Comparison of ENCODE assay signal across 13 cellular contexts in the genomic region with DNA sequence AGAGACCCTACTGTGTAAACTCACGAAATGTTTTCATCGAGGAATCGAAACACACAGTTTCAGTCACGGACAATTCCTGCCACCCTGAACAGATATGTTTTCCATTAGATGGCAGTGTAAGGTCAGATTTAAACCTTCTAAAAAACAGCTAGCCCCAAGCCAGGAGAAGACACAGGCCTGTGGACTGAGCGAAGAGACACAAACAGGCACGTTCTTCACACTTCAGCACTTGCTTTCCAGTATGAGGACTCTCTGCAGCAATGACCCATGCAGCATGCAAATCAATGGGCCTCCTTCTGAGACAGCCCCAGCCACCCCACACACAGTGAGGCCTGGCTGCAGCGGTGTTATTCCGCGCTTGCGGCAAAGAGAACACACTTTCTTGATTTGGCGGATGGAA. TPM values are rescaled to one million over a fixed set of nuclear protein-coding genes. Genes with fewer than 3 reads are reported as not detected.
DNase-seq lines count a peak whose midpoint lies in the region; ATAC-seq and TF ChIP-seq lines count a peak whose summit lies in the region.
"Had no signal": no experiment of that assay in that cellular context is flagged by ENCODE, and none has a peak within 500 bp of the region (broad histone marks: within the 10 kb centered on the region; RNA-seq: fewer than 3 reads in every experiment).

No MANE protein-coding gene starts in this region.

- TF ChIP-seq CTCF in SK-N-SH (IDR thresholded peaks at IDR 0.05), result peak; percentile 20; the same call in 1 of the 2 replicates
- TF ChIP-seq CTCF in heart left ventricle (IDR thresholded peaks at IDR 0.05), result peak in 7 of 12 donors; percentile 21 to 47 (median 35)

- no peak overlapping the region for H2AFZ ChIP-seq in SK-N-SH (ENCODE audit: low read depth)

- no peaks in the 10 kb centered on the region for H3K79me2 ChIP-seq in SK-N-SH (ENCODE audit: insufficient read depth)

- H4K20me1 ChIP-seq in SK-N-SH (ENCODE audit: insufficient read depth), result no peaks in the 10 kb centered on the region

- no peaks in the 10 kb centered on the region for H3F3A ChIP-seq in SK-N-SH (replicated peaks; ENCODE audit: insufficient read depth)

- WGBS in SK-N-SH (ENCODE audit: low lambda C conversion rate), result 98% methylated on average over 11 of the region's 11 CpGs
- WGBS in heart left ventricle, 4 donors, result 64 to 78% (median 75%) methylated on average over 11 of the region's 11 CpGs

- H3K9me3 ChIP-seq in SK-N-SH, result no peaks in the 10 kb centered on the region
- no peaks in the 10 kb centered on the region for H3K9me3 ChIP-seq in heart left ventricle

- TF ChIP-seq RAD21 in SK-N-SH (IDR thresholded peaks at IDR 0.05; ENCODE audit: low read length), result peak; percentile 41; the same call in 1 of the 2 replicates

- no peak overlapping the region for H3K27ac ChIP-seq in SK-N-SH (ENCODE audit: low read depth in 2 of 2, low read length in 1 of 2)
- peak overlapping the region in 1 of 12 donors; percentile 26 for H3K27ac ChIP-seq in heart left ventricle
- H3K27ac ChIP-seq: HL-60, SK-N-MC had no signal

- no peak overlapping the region for H3K27ac Mint-ChIP-seq in activated CD4-positive, alpha-beta T cell treated with anti-CD3 and anti-CD28 coated beads, Interleukin-2, amount 10 ng/mL, durations not matched to agents 24 days and 14 days
- H3K27ac Mint-ChIP-seq in activated T-helper 2 cell treated with anti-CD3 and anti-CD28 coated beads, Interferon-gamma antibody, Interleukin-2, Interleukin-4, amounts not matched to agents 10 μg/mL and 5 μg/mL and 100 μg/mL, durations not matched to agents 14 hours and 24 hours and 36 hours, result no peak overlapping the region
- H3K27ac Mint-ChIP-seq: activated T-helper 1 cell treated with anti-CD3 and anti-CD28 coated beads, Interleukin-12 subunit alpha, Interleukin-12 subunit beta, Interleukin-2, Interleukin-4 antibody, amounts not matched to agents 30 ng/mL and 10 ng/mL and 1 ng/mL, durations not matched to agents 14 hours and 24 hours and 36 hours had no signal

- intact Hi-C loops in activated CD4-positive, alpha-beta T cell treated with anti-CD3 and anti-CD28 coated beads, Interleukin-2, amount 10 ng/mL, durations not matched to agents 24 days and 14 days (cut with micrococcal nuclease), result no loop called here
- intact Hi-C loops in heart left ventricle (cut with DNase I), result loop anchor here in 3 of 10 donors (5.0 to 10.0 kb wide), 3 partner anchors 67 to 160 kb away; a partner anchor contains a TSS
- intact Hi-C loops in activated T-helper 2 cell treated with anti-CD3 and anti-CD28 coated beads, Interferon-gamma antibody, Interleukin-2, Interleukin-4, amounts not matched to agents 10 μg/mL and 5 μg/mL and 100 μg/mL, durations not matched to agents 14 hours and 24 hours and 36 hours (cut with micrococcal nuclease), result no loop called here

- POLR2A ChIA-PET in SK-N-SH (lab: Yijun Ruan, JAX), result no interaction called here

- TF ChIP-seq POLR2A in heart left ventricle (IDR thresholded peaks at IDR 0.05), result no peak

- H3K4me3 ChIP-seq in SK-N-SH (ENCODE audit: low read depth in 2 of 2, low read length in 1 of 2), result no peak overlapping the region
- no peak overlapping the region for H3K4me3 ChIP-seq in heart left ventricle
- H3K4me3 ChIP-seq: SK-N-MC had no signal

- peak; percentile 68 to 88 (median 76) for ATAC-seq in heart left ventricle
- ATAC-seq in GM21717 (IDR thresholded peaks at IDR 0.05; ENCODE audit: unreplicated experiment), result no peak
- ATAC-seq: esophagus mucosa had no signal

- no peak overlapping the region for H3K4me3 Mint-ChIP-seq in activated CD4-positive, alpha-beta T cell treated with anti-CD3 and anti-CD28 coated beads, Interleukin-2, amount 10 ng/mL, durations not matched to agents 24 days and 14 days
- H3K4me3 Mint-ChIP-seq in activated T-helper 2 cell treated with anti-CD3 and anti-CD28 coated beads, Interferon-gamma antibody, Interleukin-2, Interleukin-4, amounts not matched to agents 10 μg/mL and 5 μg/mL and 100 μg/mL, durations not matched to agents 14 hours and 24 hours and 36 hours (ENCODE audit: low read depth), result no peak overlapping the region
- H3K4me3 Mint-ChIP-seq: activated T-helper 1 cell treated with anti-CD3 and anti-CD28 coated beads, Interleukin-12 subunit alpha, Interleukin-12 subunit beta, Interleukin-2, Interleukin-4 antibody, amounts not matched to agents 30 ng/mL and 10 ng/mL and 1 ng/mL, durations not matched to agents 14 hours and 24 hours and 36 hours had no signal

- H3K4me1 Mint-ChIP-seq in activated CD4-positive, alpha-beta T cell treated with anti-CD3 and anti-CD28 coated beads, Interleukin-2, amount 10 ng/mL, durations not matched to agents 24 days and 14 days, result peaks cover 19% of the 10 kb centered on the region
- H3K4me1 Mint-ChIP-seq in activated T-helper 2 cell treated with anti-CD3 and anti-CD28 coated beads, Interferon-gamma antibody, Interleukin-2, Interleukin-4, amounts not matched to agents 10 μg/mL and 5 μg/mL and 100 μg/mL, durations not matched to agents 14 hours and 24 hours and 36 hours (ENCODE audit: low read depth), result peaks cover 12% of the 10 kb centered on the region

- no peaks in the 10 kb centered on the region for H3K27me3 Mint-ChIP-seq in activated CD4-positive, alpha-beta T cell treated with anti-CD3 and anti-CD28 coated beads, Interleukin-2, amount 10 ng/mL, durations not matched to agents 24 days and 14 days
- H3K27me3 Mint-ChIP-seq in activated T-helper 2 cell treated with anti-CD3 and anti-CD28 coated beads, Interferon-gamma antibody, Interleukin-2, Interleukin-4, amounts not matched to agents 10 μg/mL and 5 μg/mL and 100 μg/mL, durations not matched to agents 14 hours and 24 hours and 36 hours (ENCODE audit: low read depth), result no peaks in the 10 kb centered on the region

- H3K4me1 ChIP-seq in SK-N-SH (ENCODE audit: control insufficient read depth in 1 of 2, insufficient read depth in 2 of 2, low read depth in 1 of 2, low read length in 1 of 2), result no peaks in the 10 kb centered on the region
- no peaks in the 10 kb centered on the region for H3K4me1 ChIP-seq in heart left ventricle

- CTCF ChIA-PET in SK-N-SH (lab: Yijun Ruan, JAX), result interaction anchor here (1.4 kb wide), 1 partner anchor 97 kb away, joined by 9 read pairs; no protein-coding TSS in a partner anchor

- no peak overlapping the region for H3K4me2 ChIP-seq in SK-N-SH

- H3K27me3 ChIP-seq in SK-N-SH (ENCODE audit: insufficient read depth) (no peaks in the 10 kb centered on the region), heart left ventricle (no peaks in the 10 kb centered on the region)

- H3K36me3 Mint-ChIP-seq in activated CD4-positive, alpha-beta T cell treated with anti-CD3 and anti-CD28 coated beads, Interleukin-2, amount 10 ng/mL, durations not matched to agents 24 days and 14 days (ENCODE audit: low read depth), result peaks cover 26% of the 10 kb centered on the region
- peaks cover 21% of the 10 kb centered on the region for H3K36me3 Mint-ChIP-seq in activated T-helper 2 cell treated with anti-CD3 and anti-CD28 coated beads, Interferon-gamma antibody, Interleukin-2, Interleukin-4, amounts not matched to agents 10 μg/mL and 5 μg/mL and 100 μg/mL, durations not matched to agents 14 hours and 24 hours and 36 hours (ENCODE audit: low read depth)

- H3K9me2 ChIP-seq in SK-N-SH, result no peaks in the 10 kb centered on the region

- TF ChIP-seq EP300 in SK-N-SH (IDR thresholded peaks at IDR 0.05; ENCODE audit: borderline replicate concordance in 1 of 2, low read depth in 1 of 2, low read length in 1 of 2), result no peak

- DNase-seq in activated CD4-positive, alpha-beta T cell treated with anti-CD3 and anti-CD28 coated beads, Interleukin-2, amount 10 ng/mL, durations not matched to agents 24 days and 14 days, result peak; percentile 50
- DNase-seq in activated CD4-positive, alpha-beta T cell treated with anti-CD3 and anti-CD28 coated beads for 4 hours, result no peak
- DNase-seq in SK-N-SH, result peak; percentile 17
- no peak for DNase-seq in heart left ventricle
- DNase-seq in stromal cell of bone marrow (ENCODE audit: low read depth), result peak; percentile 5
- DNase-seq in activated T-helper 2 cell treated with anti-CD3 and anti-CD28 coated beads, Interferon-gamma antibody, Interleukin-2, Interleukin-4, amounts not matched to agents 10 μg/mL and 5 μg/mL and 100 μg/mL, durations not matched to agents 14 hours and 24 hours and 36 hours (ENCODE audit: low spot score), result no peak
- no peak for DNase-seq in stimulated activated CD4-positive, alpha-beta T cell treated with anti-CD3 and anti-CD28 coated beads, Interleukin-2, amount 100 ng/mL, for 24 hours

- no peak overlapping the region for H3K9ac ChIP-seq in SK-N-SH

- no peaks in the 10 kb centered on the region for H3K9me3 Mint-ChIP-seq in activated CD4-positive, alpha-beta T cell treated with anti-CD3 and anti-CD28 coated beads, Interleukin-2, amount 10 ng/mL, durations not matched to agents 24 days and 14 days
- H3K9me3 Mint-ChIP-seq in activated T-helper 2 cell treated with anti-CD3 and anti-CD28 coated beads, Interferon-gamma antibody, Interleukin-2, Interleukin-4, amounts not matched to agents 10 μg/mL and 5 μg/mL and 100 μg/mL, durations not matched to agents 14 hours and 24 hours and 36 hours, result no peaks in the 10 kb centered on the region
- H3K9me3 Mint-ChIP-seq: activated T-helper 1 cell treated with anti-CD3 and anti-CD28 coated beads, Interleukin-12 subunit alpha, Interleukin-12 subunit beta, Interleukin-2, Interleukin-4 antibody, amounts not matched to agents 30 ng/mL and 10 ng/mL and 1 ng/mL, durations not matched to agents 14 hours and 24 hours and 36 hours had no signal

- H3K36me3 ChIP-seq in SK-N-SH (replicated peaks in 1 of 2; ENCODE audit: control insufficient read depth in 1 of 2, insufficient read depth in 2 of 2, low read length in 1 of 2) (peaks cover 10 to 26% of the 10 kb centered on the region in 2 experiments), heart left ventricle (peaks cover 0 to 40% (median 21%) of the 10 kb centered on the region in 9 donors)

TF ChIP-seq in SK-N-SH, 30 proteins besides CTCF, POLR2A, EP300 and RAD21 (continues in another document):
- no peak for TF ChIP-seq TCF12 (IDR thresholded peaks at IDR 0.05)
- TF ChIP-seq FOXM1 (IDR thresholded peaks at IDR 0.05; ENCODE audit: low read depth), result no peak
- TF ChIP-seq ELF1 (IDR thresholded peaks at IDR 0.05), result no peak
- TF ChIP-seq JUND (IDR thresholded peaks at IDR 0.05), result no peak
- no peak for TF ChIP-seq MEF2A (IDR thresholded peaks at IDR 0.05; ENCODE audit: borderline replicate concordance, low read depth)
- no peak for TF ChIP-seq SIN3A (IDR thresholded peaks at IDR 0.05; ENCODE audit: borderline replicate concordance, low read depth, low read length)

RNA-seq across cellular contexts. Expression of a gene that starts 31.9 kb away (rescaled TPM):
- 2.1 and 3.3 TPM in 2 replicates for total RNA-seq in activated CD4-positive, alpha-beta T cell treated with anti-CD3 and anti-CD28 coated beads, Interleukin-2, amount 10 ng/mL, durations not matched to agents 24 days and 14 days
- polyA plus RNA-seq in SK-N-SH (2012; rRNA removed), result 0.19 and 0.30 TPM in 2 replicates
- polyA plus RNA-seq in SK-N-SH (2012; cell fraction: cytosol; rRNA removed), result 0.27 and 0.31 TPM in 2 replicates
- 0.57 and 0.86 TPM in 2 replicates for polyA plus RNA-seq in SK-N-SH (2012; cell fraction: nucleus; rRNA removed)
- under 1 TPM in 3 of 9 donors, not detected in 6; 0.39 to 0.80 (median 0.43) TPM for total RNA-seq in heart left ventricle
- under 1 TPM; 0.19 to 0.28 TPM for polyA plus RNA-seq in heart left ventricle
- total RNA-seq in activated T-helper 2 cell treated with anti-CD3 and anti-CD28 coated beads, Interferon-gamma antibody, Interleukin-2, Interleukin-4, amounts not matched to agents 10 μg/mL and 5 μg/mL and 100 μg/mL, durations not matched to agents 14 hours and 24 hours and 36 hours, result 1.6 and 1.8 TPM in 2 replicates
- polyA plus RNA-seq: right cardiac atrium had no signal

Comparison
In these comparisons a context has a peak if more than half of its experiments do, and no peak if none do; other contexts are left out.
1. DNase-seq: peak in activated CD4-positive, alpha-beta T cell treated with anti-CD3 and anti-CD28 coated beads, Interleukin-2, amount 10 ng/mL, durations not matched to agents 24 days and 14 days (single experiment), SK-N-SH (single experiment) and stromal cell of bone marrow (single experiment); none in activated CD4-positive, alpha-beta T cell treated with anti-CD3 and anti-CD28 coated beads for 4 hours (0 of 2), heart left ventricle (0 of 5), activated T-helper 2 cell treated with anti-CD3 and anti-CD28 coated beads, Interferon-gamma antibody, Interleukin-2, Interleukin-4, amounts not matched to agents 10 μg/mL and 5 μg/mL and 100 μg/mL, durations not matched to agents 14 hours and 24 hours and 36 hours (single experiment) and stimulated activated CD4-positive, alpha-beta T cell treated with anti-CD3 and anti-CD28 coated beads, Interleukin-2, amount 100 ng/mL, for 24 hours (0 of 2).